12 cellular contexts compared by ENCODE assay signal in genomic region chr2:96427917-96428316, GRCh38.
DNase-seq lines count a peak whose midpoint lies in the region; ATAC-seq lines count a peak whose summit lies in the region.
"Had no signal": no experiment of that assay in that cellular context is flagged by ENCODE, and none has a peak within 500 bp of the region (broad histone marks: within the 10 kb centered on the region; RNA-seq: fewer than 3 reads in every experiment).

No MANE protein-coding gene starts in this region.

- peak; percentile 100 for ATAC-seq in activated CD4-positive, alpha-beta T cell treated with anti-CD3 and anti-CD28 coated beads for 36 hours
- ATAC-seq in effector memory CD8-positive, alpha-beta T cell (replicated peaks) = peak; percentile 19
- no peak for ATAC-seq in HG02763 (IDR thresholded peaks at IDR 0.05; ENCODE audit: unreplicated experiment)

- POLR2A ChIA-PET in activated CD4-positive, alpha-beta T cell treated with anti-CD3 and anti-CD28 coated beads for 36 hours (lab: Charles Lee) = interaction anchor here (0.8 kb wide), 1 partner anchor 58 kb away, joined by 3 read pairs; no protein-coding TSS in a partner anchor

- H3K27me3 Mint-ChIP-seq in activated CD4-positive, alpha-beta T cell treated with anti-CD3 and anti-CD28 coated beads for 36 hours = peaks cover 7% of the 10 kb centered on the region
- peaks cover 31 to 55% of the 10 kb centered on the region in 2 donors for H3K27me3 Mint-ChIP-seq in effector memory CD8-positive, alpha-beta T cell

- H3K4me3 Mint-ChIP-seq in activated CD4-positive, alpha-beta T cell treated with anti-CD3 and anti-CD28 coated beads for 36 hours = no peak overlapping the region
- H3K4me3 Mint-ChIP-seq in effector memory CD8-positive, alpha-beta T cell = no peak overlapping the region
- H3K4me3 Mint-ChIP-seq: T-helper 2 cell treated with Interferon-gamma antibody and Interleukin-4, amounts not matched to agents 5 μg/mL and 100 μg/mL, for 36 hours had no signal

- H3K9me3 Mint-ChIP-seq in activated CD4-positive, alpha-beta T cell treated with anti-CD3 and anti-CD28 coated beads for 36 hours (ENCODE audit: low read depth) = peaks cover 9% of the 10 kb centered on the region
- no peaks in the 10 kb centered on the region for H3K9me3 Mint-ChIP-seq in effector memory CD8-positive, alpha-beta T cell

- H3K27ac Mint-ChIP-seq in activated CD4-positive, alpha-beta T cell treated with anti-CD3 and anti-CD28 coated beads for 36 hours = peak overlapping the region; percentile 64
- no peak overlapping the region for H3K27ac Mint-ChIP-seq in effector memory CD8-positive, alpha-beta T cell
- H3K27ac Mint-ChIP-seq: progenitor cell of endocrine pancreas; T-helper 2 cell treated with Interferon-gamma antibody and Interleukin-4, amounts not matched to agents 5 μg/mL and 100 μg/mL, for 36 hours had no signal

- peaks cover 10% of the 10 kb centered on the region for H3K4me1 Mint-ChIP-seq in activated CD4-positive, alpha-beta T cell treated with anti-CD3 and anti-CD28 coated beads for 36 hours
- peaks cover 0 to 4% of the 10 kb centered on the region in 2 donors for H3K4me1 Mint-ChIP-seq in effector memory CD8-positive, alpha-beta T cell (ENCODE audit: low read depth in 2 of 2)

- peak; percentile 58 for DNase-seq in activated CD4-positive, alpha-beta T cell treated with anti-CD3 and anti-CD28 coated beads for 36 hours
- DNase-seq in activated CD4-positive, alpha-beta T cell treated with anti-CD3 and anti-CD28 coated beads for 1 hour = no peak
- DNase-seq in MV-4-11 (lab: John Stamatoyannopoulos, UW) (peak; percentile 77), renal cortical epithelial cell (ENCODE audit: low read depth) (peak; percentile 97), NCI-H2171 treated with DMSO at 0.1 percent for 48 hours (lab: John Stamatoyannopoulos, UW) (no peak), NOMO-1 (lab: John Stamatoyannopoulos, UW; ENCODE audit: unreplicated experiment in 2 of 2) (no peak)
- no peak for DNase-seq in effector memory CD8-positive, alpha-beta T cell
- DNase-seq: anterior cingulate cortex, NCI-H1694 treated with DMSO at 0.1 percent for 48 hours had no signal

- no peaks in the 10 kb centered on the region for H3K36me3 Mint-ChIP-seq in activated CD4-positive, alpha-beta T cell treated with anti-CD3 and anti-CD28 coated beads for 36 hours (ENCODE audit: low read depth)
- no peaks in the 10 kb centered on the region for H3K36me3 Mint-ChIP-seq in effector memory CD8-positive, alpha-beta T cell (ENCODE audit: insufficient read depth)

- intact Hi-C loops in activated CD4-positive, alpha-beta T cell treated with anti-CD3 and anti-CD28 coated beads for 36 hours (cut with DNase I, micrococcal nuclease) = loop anchor here in 1 of 2 experiments (5.0 kb wide), 1 partner anchor 79 kb away; the partner anchor contains the start of gene NEURL3

- CTCF ChIA-PET in activated CD4-positive, alpha-beta T cell treated with anti-CD3 and anti-CD28 coated beads for 36 hours (lab: Charles Lee) = interaction anchor here (0.7 to 3.6 kb wide), 4 partner anchors 20 to 126 kb away, joined by 3 to 21 read pairs (median 6); no protein-coding TSS in a partner anchor

Comparison
In these comparisons a context has a peak if more than half of its experiments do, and no peak if none do; other contexts are left out.
1. DNase-seq: peak in activated CD4-positive, alpha-beta T cell treated with anti-CD3 and anti-CD28 coated beads for 36 hours (single experiment), MV-4-11 (single experiment) and renal cortical epithelial cell (single experiment); none in activated CD4-positive, alpha-beta T cell treated with anti-CD3 and anti-CD28 coated beads for 1 hour (single experiment), effector memory CD8-positive, alpha-beta T cell (0 of 3), NCI-H2171 treated with DMSO at 0.1 percent for 48 hours (single experiment) and NOMO-1 (0 of 2).